ENCODE assay signal across 10 cellular contexts in the genomic region with DNA sequence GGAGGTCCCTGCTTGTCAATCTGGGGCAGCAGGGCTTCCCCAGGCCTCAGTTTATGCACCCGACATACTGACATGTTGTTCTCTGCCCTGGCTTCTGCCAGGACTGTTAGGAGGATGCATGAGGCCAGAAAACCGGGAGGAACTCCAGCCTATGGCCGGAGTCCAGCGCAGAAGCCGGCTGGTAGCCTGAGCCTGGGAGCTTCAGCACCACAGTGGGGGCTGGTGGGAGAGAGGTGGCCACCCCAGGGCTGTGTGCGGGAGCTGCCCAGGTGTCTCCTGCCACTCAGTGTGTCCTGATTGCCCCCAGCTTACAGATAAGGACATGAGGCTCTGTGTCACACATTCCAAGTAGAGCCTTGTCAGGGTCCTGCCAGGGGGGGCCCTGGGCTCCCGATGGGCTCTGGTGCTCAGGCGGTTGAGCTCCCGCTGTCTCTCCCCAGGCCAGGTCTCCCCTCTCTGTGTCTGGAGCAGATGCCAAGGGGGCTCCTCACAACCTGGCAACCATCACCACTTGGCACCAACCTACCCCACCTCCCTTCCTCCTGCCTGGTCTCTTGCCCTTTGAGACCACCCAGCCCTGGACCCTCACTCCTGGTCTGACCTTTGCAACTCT. TPM values are rescaled to one million over a fixed set of nuclear protein-coding genes. Genes with fewer than 3 reads are reported as not detected.
DNase-seq lines count a peak whose midpoint lies in the region; ATAC-seq and TF ChIP-seq lines count a peak whose summit lies in the region.
"Had no signal": no experiment of that assay in that cellular context is flagged by ENCODE, and none has a peak within 500 bp of the region (broad histone marks: within the 10 kb centered on the region; RNA-seq: fewer than 3 reads in every experiment).

No MANE protein-coding gene starts in this region.

- no peak for TF ChIP-seq CTCF in ovary (IDR thresholded peaks at IDR 0.05)

- no peaks in the 10 kb centered on the region for H3K9me3 Mint-ChIP-seq in stimulated activated naive CD8-positive, alpha-beta T cell treated with anti-CD3 and anti-CD28 coated beads, Interleukin-15, amount 100 ng/mL, for 72 hours

- H3K9me3 ChIP-seq in ovary (no peaks in the 10 kb centered on the region), aorta (ENCODE audit: control insufficient read depth, low read length) (no peaks in the 10 kb centered on the region)

- TF ChIP-seq EP300 in ovary (IDR thresholded peaks at IDR 0.05): no peak

- intact Hi-C loops in left cardiac atrium (cut with DNase I) (loop anchor here in 1 of 2 donors (5.0 kb wide), 1 partner anchor 108 kb away; no protein-coding TSS in a partner anchor), ovary (cut with DNase I) (loop anchor here (5.0 to 10.0 kb wide), 5 partner anchors 88 to 845 kb away; no protein-coding TSS in a partner anchor), aorta (cut with DNase I) (loop anchor here in 1 of 2 donors (1.0 kb wide), 1 partner anchor 66 kb away; the partner anchor contains the start of gene ZCCHC24)

- H3K4me1 Mint-ChIP-seq in stimulated activated naive CD8-positive, alpha-beta T cell treated with anti-CD3 and anti-CD28 coated beads, Interleukin-15, amount 100 ng/mL, for 72 hours: peaks cover 3% of the 10 kb centered on the region

- peak overlapping the region in 1 of 2 donors; percentile 67 for H3K27ac ChIP-seq in ovary
- peak overlapping the region in 1 of 2 donors; percentile 25 for H3K27ac ChIP-seq in aorta (ENCODE audit: low read depth in 1 of 2, low read length in 2 of 2)

- H3K27me3 ChIP-seq in ovary: no peaks in the 10 kb centered on the region
- H3K27me3 ChIP-seq in aorta (ENCODE audit: control insufficient read depth in 1 of 2, insufficient read depth in 2 of 2, low read length in 1 of 2): no peaks in the 10 kb centered on the region

- H3K4me3 Mint-ChIP-seq in stimulated activated naive CD8-positive, alpha-beta T cell treated with anti-CD3 and anti-CD28 coated beads, Interleukin-15, amount 100 ng/mL, for 72 hours: no peak overlapping the region
- H3K4me3 Mint-ChIP-seq: B cell had no signal

- DNase-seq in stimulated activated naive CD8-positive, alpha-beta T cell treated with anti-CD3 and anti-CD28 coated beads, Interleukin-15, amount 100 ng/mL, for 72 hours: no peak
- DNase-seq in stimulated activated naive CD8-positive, alpha-beta T cell treated with anti-CD3 and anti-CD28 coated beads, Interleukin-15, Interleukin-2, amounts not matched to agents 100 U/mL and 50 U/mL, for 24 hours: no peak
- DNase-seq in left cardiac atrium (peak; percentile 70), ovary (peak in 4 of 5 donors; percentile 54 to 78 (median 66)), aorta (peak in 1 of 2 donors; percentile 68)
- DNase-seq: activated gamma-delta T cell had no signal

- H3K27me3 Mint-ChIP-seq in stimulated activated naive CD8-positive, alpha-beta T cell treated with anti-CD3 and anti-CD28 coated beads, Interleukin-15, amount 100 ng/mL, for 72 hours: peaks cover 4% of the 10 kb centered on the region
- H3K27me3 Mint-ChIP-seq: B cell had no signal

- no peak overlapping the region for H3K27ac Mint-ChIP-seq in stimulated activated naive CD8-positive, alpha-beta T cell treated with anti-CD3 and anti-CD28 coated beads, Interleukin-15, amount 100 ng/mL, for 72 hours
- H3K27ac Mint-ChIP-seq: B cell had no signal

- H3K4me1 ChIP-seq in ovary (ENCODE audit: insufficient read depth): peaks cover 33% of the 10 kb centered on the region
- no peaks in the 10 kb centered on the region for H3K4me1 ChIP-seq in aorta (ENCODE audit: control insufficient read depth in 1 of 2, insufficient read depth in 2 of 2, low read length in 2 of 2)

- ATAC-seq in stimulated activated naive CD8-positive, alpha-beta T cell treated with anti-CD3 and anti-CD28 coated beads, Interleukin-15, amount 100 ng/mL, for 72 hours: peak; percentile 10
- ATAC-seq in stimulated activated naive CD8-positive, alpha-beta T cell treated with anti-CD3 and anti-CD28 coated beads, Interleukin-15, Interleukin-2, amounts not matched to agents 100 U/mL and 50 U/mL, for 24 hours: no peak
- ATAC-seq in left cardiac atrium (peak; percentile 17 to 23), aorta (ENCODE audit: low FRiP score) (peak; percentile 16), GM18519 (IDR thresholded peaks at IDR 0.05; ENCODE audit: low FRiP score, unreplicated experiment) (no peak), HG02610 (IDR thresholded peaks at IDR 0.05; ENCODE audit: unreplicated experiment) (no peak), GM19463 (IDR thresholded peaks at IDR 0.05; ENCODE audit: unreplicated experiment) (no peak)

- WGBS in ovary, 3 donors: 10 to 27% (median 14%) methylated on average over 9 of the region's 9 CpGs
- 18 to 19% methylated on average over 8 to 9 of the region's 9 CpGs for WGBS in aorta, 2 donors

- H3K36me3 ChIP-seq in ovary (no peaks in the 10 kb centered on the region), aorta (ENCODE audit: control insufficient read depth in 1 of 2, insufficient read depth in 2 of 2, low read length in 1 of 2) (no peaks in the 10 kb centered on the region)

- no peak overlapping the region for H3K4me3 ChIP-seq in ovary
- H3K4me3 ChIP-seq in aorta (ENCODE audit: low read length in 2 of 2): no peak overlapping the region

- no peak for TF ChIP-seq POLR2A in ovary (IDR thresholded peaks at IDR 0.05)

RNA-seq across cellular contexts. Expression of gene PPIF, which starts 32.3 kb away (rescaled TPM):
- 100 to 1,000 TPM; 110 to 155 TPM for total RNA-seq in left cardiac atrium
- total RNA-seq in ovary: 10 to 100 TPM; 15.5 to 39.2 (median 32.3) TPM
- 10 to 100 TPM; 18.3 to 64.3 TPM for polyA plus RNA-seq in ovary
- 10 to 100 TPM; 16.8 to 21.2 TPM for total RNA-seq in aorta
- polyA plus RNA-seq in aorta: 10 to 100 TPM in 1 of 2 donors, 1 to 10 TPM in 1; 9.0 to 11.1 TPM

Comparison
In these comparisons a context has a peak if more than half of its experiments do, and no peak if none do; other contexts are left out.
1. ATAC-seq: peak in stimulated activated naive CD8-positive, alpha-beta T cell treated with anti-CD3 and anti-CD28 coated beads, Interleukin-15, amount 100 ng/mL, for 72 hours (single experiment), left cardiac atrium (2 of 2) and aorta (single experiment); none in stimulated activated naive CD8-positive, alpha-beta T cell treated with anti-CD3 and anti-CD28 coated beads, Interleukin-15, Interleukin-2, amounts not matched to agents 100 U/mL and 50 U/mL, for 24 hours (single experiment), GM18519 (single experiment), HG02610 (single experiment) and GM19463 (single experiment).
2. DNase-seq: peak in left cardiac atrium (single experiment) and ovary (4 of 5); none in stimulated activated naive CD8-positive, alpha-beta T cell treated with anti-CD3 and anti-CD28 coated beads, Interleukin-15, amount 100 ng/mL, for 72 hours (0 of 2) and stimulated activated naive CD8-positive, alpha-beta T cell treated with anti-CD3 and anti-CD28 coated beads, Interleukin-15, Interleukin-2, amounts not matched to agents 100 U/mL and 50 U/mL, for 24 hours (single experiment).